32 cellular contexts compared by ENCODE assay signal in genomic region chr18:22585333-22585732, GRCh38.
"Had no signal": no experiment of that assay in that cellular context is flagged by ENCODE, and none has a peak within 500 bp of the region (broad histone marks: within the 10 kb centered on the region; RNA-seq: fewer than 3 reads in every experiment).

No MANE protein-coding gene starts in this region.

- H3K36me3 ChIP-seq: breast epithelium, cardiac muscle cell, esophagus squamous epithelium, gastroesophageal sphincter, heart right ventricle had no signal

- H3K27ac ChIP-seq: body of pancreas, breast epithelium, cardiac muscle cell, epithelial cell of prostate, esophagus squamous epithelium, gastroesophageal sphincter, heart right ventricle, VCaP had no signal

- DNase-seq: activated CD4-positive, alpha-beta memory T cell treated with anti-CD3 and anti-CD28 coated beads, Interleukin-2, amount 10 ng/mL, durations not matched to agents 7 days and 5 days; activated CD4-positive, alpha-beta T cell treated with anti-CD3 and anti-CD28 coated beads for 1 hour; activated CD4-positive, alpha-beta T cell treated with anti-CD3 and anti-CD28 coated beads for 4 hours; activated CD4-positive, alpha-beta T cell treated with anti-CD3 and anti-CD28 coated beads, Interleukin-2, amount 10 ng/mL, durations not matched to agents 7 days and 5 days; activated CD4-positive, alpha-beta T cell treated with anti-CD3 and anti-CD28 coated beads, Interleukin-2, amount 50 U/mL, for 4 hours; activated CD8-positive, alpha-beta memory T cell treated with anti-CD3 and anti-CD28 coated beads, Interleukin-2, amount 50 U/mL, for 48 hours; activated gamma-delta T cell; activated naive CD4-positive, alpha-beta T cell; activated naive CD4-positive, alpha-beta T cell treated with anti-CD3 and anti-CD28 coated beads, Interleukin-2, amount 10 ng/mL, durations not matched to agents 7 days and 5 days; activated naive CD8-positive, alpha-beta T cell treated with anti-CD3 and anti-CD28 coated beads, Interleukin-2, amount 10 ng/mL, durations not matched to agents 7 days and 5 days; activated T-cell treated with anti-CD3 and anti-CD28 coated beads for 4 hours; activated T-cell treated with anti-CD3 and anti-CD28 coated beads, Interleukin-2, amount 50 U/mL, for 24 hours; activated T-cell treated with anti-CD3 and anti-CD28 coated beads, Interleukin-2, amount 50 U/mL, for 72 hours; amygdala; aorta; body of pancreas; cortex of kidney; effector CD8-positive, alpha-beta T cell; esophagus squamous epithelium; foreskin melanocyte; heart right ventricle; T-helper 2 cell had no signal

- H3K9me3 ChIP-seq: body of pancreas, breast epithelium, esophagus squamous epithelium had no signal

- FAIRE-seq: colon, endometrium, endothelial cell of umbilical vein had no signal

- H3K27me3 ChIP-seq: body of pancreas, breast epithelium, cardiac muscle cell, gastroesophageal sphincter, heart right ventricle had no signal

- H3K4me3 ChIP-seq: body of pancreas, breast epithelium, cardiac muscle cell, esophagus squamous epithelium, gastroesophageal sphincter, heart right ventricle had no signal

- H3K4me1 ChIP-seq: body of pancreas, breast epithelium, esophagus squamous epithelium, gastroesophageal sphincter, heart right ventricle had no signal

- ATAC-seq: activated naive CD4-positive, alpha-beta T cell treated with anti-CD3 and anti-CD28 coated beads, Interleukin-2, amount 50 U/mL, for 72 hours; activated T-cell treated with anti-CD3 and anti-CD28 coated beads, Interleukin-2, amount 50 U/mL, for 72 hours; body of pancreas; gastroesophageal sphincter; heart right ventricle; WTC11 had no signal
